In the genomic region with DNA sequence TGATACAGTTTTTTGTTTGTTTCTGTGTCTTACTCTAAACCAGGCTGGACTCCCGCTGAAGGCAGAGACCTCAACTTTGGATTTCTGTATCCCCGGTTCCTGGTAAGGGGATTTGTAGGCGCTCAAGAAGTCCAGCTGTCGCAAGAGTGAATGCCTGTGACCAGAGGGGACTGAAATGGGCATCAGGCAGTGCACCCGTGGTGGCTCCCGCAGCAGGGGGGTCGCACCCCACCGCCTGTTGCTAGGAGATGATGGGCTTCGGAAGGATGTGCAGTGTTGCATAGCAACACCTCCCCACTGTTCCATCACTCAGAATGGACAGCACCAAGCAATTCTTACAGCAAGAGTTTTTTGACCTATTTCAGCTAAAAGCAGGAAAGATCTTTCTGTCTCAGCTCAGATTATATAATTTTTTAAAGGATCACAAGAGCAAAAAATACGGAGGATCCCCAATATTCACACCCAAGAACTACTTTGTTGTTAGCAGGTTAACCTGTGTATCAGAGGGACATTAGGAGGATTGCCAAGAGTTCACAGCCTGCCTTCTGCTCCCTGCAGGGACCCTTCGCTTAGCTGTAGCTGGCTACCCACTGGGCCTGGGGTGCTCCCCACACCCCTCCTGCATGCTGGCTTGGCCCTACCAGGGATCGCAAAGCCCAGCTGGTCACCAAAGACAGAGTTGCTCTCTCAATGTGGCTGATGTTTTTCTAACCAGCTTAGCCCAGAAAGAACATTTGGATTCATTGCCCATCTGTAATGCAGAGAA, we compare ENCODE assay signal across 19 cellular contexts.
"Had no signal": no experiment of that assay in that cellular context is flagged by ENCODE, and none has a peak within 500 bp of the region (broad histone marks: within the 10 kb centered on the region; RNA-seq: fewer than 3 reads in every experiment).

No MANE protein-coding gene starts in this region.

- H3K36me3 Mint-ChIP-seq: activated CD8-positive, alpha-beta memory T cell treated with anti-CD3 and anti-CD28 coated beads, Interleukin-2, amount 10 ng/mL, durations not matched to agents 7 days and 5 days; activated naive CD8-positive, alpha-beta T cell; stimulated activated memory B cell treated with anti-CD40 and anti-IgM and Interleukin-4, amounts not matched to agents 10 μg/mL and 1 μg/mL and 100 μg/mL, for 72 hours had no signal

- H3K4me1 Mint-ChIP-seq: activated CD8-positive, alpha-beta memory T cell treated with anti-CD3 and anti-CD28 coated beads, Interleukin-2, amount 10 ng/mL, durations not matched to agents 7 days and 5 days; stimulated activated memory B cell treated with anti-CD40 and anti-IgM and Interleukin-4, amounts not matched to agents 10 μg/mL and 1 μg/mL and 100 μg/mL, for 72 hours had no signal

- H3K4me3 ChIP-seq: heart left ventricle, left lung, spleen, tibial nerve had no signal

- DNase-seq: activated CD4-positive, alpha-beta T cell treated with anti-CD3 and anti-CD28 coated beads for 1 hour; activated CD4-positive, alpha-beta T cell treated with anti-CD3 and anti-CD28 coated beads, Interleukin-2, amount 50 U/mL, for 48 hours; activated CD8-positive, alpha-beta memory T cell treated with anti-CD3 and anti-CD28 coated beads, Interleukin-2, amount 10 ng/mL, durations not matched to agents 7 days and 5 days; activated gamma-delta T cell; activated T-cell treated with anti-CD3 and anti-CD28 coated beads, Interleukin-2, amount 50 U/mL, for 4 hours; amygdala; brain microvascular endothelial cell; cerebellar nuclear complex; foreskin keratinocyte; heart left ventricle; left lung; mesenchymal stem cell; spleen; stimulated activated CD4-positive, alpha-beta T cell treated with anti-CD3 and anti-CD28 coated beads, Interleukin-1b, Interleukin-23, amount 100 ng/mL, for 48 hours; SW 1271 had no signal

- H3K9me3 Mint-ChIP-seq: activated T-cell treated with anti-CD3 and anti-CD28 coated beads, Interleukin-2, amount 50 U/mL, for 4 hours; stimulated activated memory B cell treated with anti-CD40 and anti-IgM and Interleukin-4, amounts not matched to agents 10 μg/mL and 1 μg/mL and 100 μg/mL, for 72 hours had no signal

- H3K27me3 Mint-ChIP-seq: stimulated activated memory B cell treated with anti-CD40 and anti-IgM and Interleukin-4, amounts not matched to agents 10 μg/mL and 1 μg/mL and 100 μg/mL, for 72 hours had no signal

- H3K4me3 Mint-ChIP-seq: activated CD8-positive, alpha-beta memory T cell treated with anti-CD3 and anti-CD28 coated beads, Interleukin-2, amount 10 ng/mL, durations not matched to agents 7 days and 5 days; activated naive CD8-positive, alpha-beta T cell; activated T-cell treated with anti-CD3 and anti-CD28 coated beads, Interleukin-2, amount 50 U/mL, for 4 hours; stimulated activated memory B cell treated with anti-CD40 and anti-IgM and Interleukin-4, amounts not matched to agents 10 μg/mL and 1 μg/mL and 100 μg/mL, for 72 hours had no signal

- H3K27ac Mint-ChIP-seq: activated CD8-positive, alpha-beta memory T cell treated with anti-CD3 and anti-CD28 coated beads, Interleukin-2, amount 10 ng/mL, durations not matched to agents 7 days and 5 days; activated naive CD8-positive, alpha-beta T cell; stimulated activated memory B cell treated with anti-CD40 and anti-IgM and Interleukin-4, amounts not matched to agents 10 μg/mL and 1 μg/mL and 100 μg/mL, for 72 hours had no signal

- H3K9me3 ChIP-seq: heart left ventricle, left lung, spleen, tibial nerve had no signal

- H3K27me3 ChIP-seq: foreskin keratinocyte, left lung, tibial nerve had no signal

- H3K27ac ChIP-seq: brain microvascular endothelial cell, foreskin keratinocyte, heart left ventricle, tibial nerve had no signal

- ATAC-seq: activated CD8-positive, alpha-beta memory T cell treated with anti-CD3 and anti-CD28 coated beads, Interleukin-2, amount 10 ng/mL, durations not matched to agents 7 days and 5 days; activated T-cell treated with anti-CD3 and anti-CD28 coated beads, Interleukin-2, amount 50 U/mL, for 4 hours; foreskin keratinocyte; sciatic nerve; stimulated activated memory B cell treated with anti-CD40 and anti-IgM and Interleukin-4, amounts not matched to agents 10 μg/mL and 1 μg/mL and 100 μg/mL, for 72 hours had no signal

- H3K36me3 ChIP-seq: brain microvascular endothelial cell, heart left ventricle, left lung, spleen, tibial nerve had no signal
